Comparison of ENCODE assay signal across 29 cellular contexts in the genomic region with DNA sequence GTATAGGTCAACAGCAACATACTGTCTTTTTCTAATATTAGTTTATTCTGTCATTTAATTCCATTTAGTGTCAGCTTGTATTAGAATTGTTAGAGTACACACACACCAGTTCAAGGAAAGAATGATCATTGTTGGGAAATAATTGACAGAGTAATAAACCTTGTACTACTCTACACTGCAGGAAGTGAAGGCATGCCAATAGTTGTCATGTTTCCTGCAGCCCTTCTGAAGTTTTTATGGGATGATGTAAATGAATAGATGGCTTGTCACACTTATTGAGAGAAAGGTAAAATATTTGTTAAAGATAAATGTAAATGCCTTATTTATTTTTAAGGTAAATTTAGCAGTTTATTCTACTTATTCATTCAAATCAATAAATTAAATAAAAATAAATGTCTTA.
"Had no signal": no experiment of that assay in that cellular context is flagged by ENCODE, and none has a peak within 500 bp of the region (broad histone marks: within the 10 kb centered on the region; RNA-seq: fewer than 3 reads in every experiment).

No MANE protein-coding gene starts in this region.

- H3K9me3 Mint-ChIP-seq: mesothelial cell of epicardium, nephron, neural progenitor cell, type B pancreatic cell had no signal

- H3K27ac Mint-ChIP-seq: dendritic cell treated with granulocyte-macrophage colony-stimulating factor and Interleukin-4, amounts not matched to agents 40 ng/mL and 50 ng/mL, for 4 days; endodermal cell; mesothelial cell of epicardium; naive thymus-derived CD4-positive, alpha-beta T cell; nephron; neural progenitor cell; progenitor cell of endocrine pancreas; stimulated activated effector memory CD8-positive, alpha-beta T cell treated with anti-CD3 and anti-CD28 coated beads, Interleukin-12 subunit alpha, Interleukin-12 subunit beta, amount 100 ng/mL, for 72 hours; type B pancreatic cell had no signal

- H3K9me3 ChIP-seq: colonic mucosa, esophagus muscularis mucosa, gastroesophageal sphincter, heart left ventricle, left lung, right atrium auricular region, testis, tibial artery had no signal

- H3K27me3 ChIP-seq: colonic mucosa, esophagus muscularis mucosa, foreskin keratinocyte, gastroesophageal sphincter, heart left ventricle, left lung, neural progenitor cell, right atrium auricular region, testis, tibial artery had no signal

- H3K4me1 ChIP-seq: colonic mucosa, esophagus muscularis mucosa, foreskin keratinocyte, gastroesophageal sphincter, heart left ventricle, left lung, neural progenitor cell, parathyroid adenoma, right atrium auricular region, testis, tibial artery had no signal

- H3K4me3 Mint-ChIP-seq: dendritic cell treated with granulocyte-macrophage colony-stimulating factor and Interleukin-4, amounts not matched to agents 40 ng/mL and 50 ng/mL, for 4 days; endodermal cell; mesothelial cell of epicardium; naive thymus-derived CD4-positive, alpha-beta T cell; nephron; neural progenitor cell; stimulated activated effector memory CD8-positive, alpha-beta T cell treated with anti-CD3 and anti-CD28 coated beads, Interleukin-12 subunit alpha, Interleukin-12 subunit beta, amount 100 ng/mL, for 72 hours; type B pancreatic cell had no signal

- ATAC-seq: foreskin keratinocyte; gastroesophageal sphincter; heart left ventricle; left lung; naive thymus-derived CD4-positive, alpha-beta T cell; sciatic nerve; stimulated activated effector memory CD8-positive, alpha-beta T cell treated with anti-CD3 and anti-CD28 coated beads, Interleukin-12 subunit alpha, Interleukin-12 subunit beta, amount 100 ng/mL, for 72 hours; stimulated activated naive CD8-positive, alpha-beta T cell treated with anti-CD3 and anti-CD28 coated beads, Interleukin-15, Interleukin-2, amounts not matched to agents 100 U/mL and 50 U/mL, for 24 hours had no signal

- H3K27ac ChIP-seq: colonic mucosa, epithelial cell of prostate, esophagus muscularis mucosa, foreskin keratinocyte, gastroesophageal sphincter, heart left ventricle, left lung, neural progenitor cell, parathyroid adenoma, right atrium auricular region, testis, tibial artery had no signal

- H3K4me3 ChIP-seq: colonic mucosa, esophagus muscularis mucosa, gastroesophageal sphincter, heart left ventricle, left lung, neural progenitor cell, right atrium auricular region, testis, tibial artery had no signal

- H3K36me3 ChIP-seq: colonic mucosa, esophagus muscularis mucosa, gastroesophageal sphincter, heart left ventricle, left lung, neural progenitor cell, right atrium auricular region, tibial artery had no signal

- H3K36me3 Mint-ChIP-seq: mesothelial cell of epicardium; naive thymus-derived CD4-positive, alpha-beta T cell; neural progenitor cell; stimulated activated effector memory CD8-positive, alpha-beta T cell treated with anti-CD3 and anti-CD28 coated beads, Interleukin-12 subunit alpha, Interleukin-12 subunit beta, amount 100 ng/mL, for 72 hours; type B pancreatic cell had no signal

- DNase-seq: colonic mucosa; effector CD8-positive, alpha-beta T cell; endodermal cell; foreskin keratinocyte; heart left ventricle; hippocampal formation; kidney glomerular epithelial cell; mesenchymal stem cell; naive thymus-derived CD4-positive, alpha-beta T cell; stimulated activated CD4-positive, alpha-beta T cell treated with anti-CD3 and anti-CD28 coated beads, Interleukin-2, amount 100 ng/mL, for 24 hours; stimulated activated CD4-positive, alpha-beta T cell treated with anti-CD3 and anti-CD28 coated beads, Interleukin-4, amount 100 ng/mL, for 24 hours; stimulated activated naive CD8-positive, alpha-beta T cell treated with anti-CD3 and anti-CD28 coated beads, Interleukin-15, Interleukin-2, amounts not matched to agents 100 U/mL and 50 U/mL, for 24 hours; substantia nigra; testis; tibial artery had no signal

- H3K4me1 Mint-ChIP-seq: endodermal cell; mesothelial cell of epicardium; naive thymus-derived CD4-positive, alpha-beta T cell; nephron; neural progenitor cell; stimulated activated effector memory CD8-positive, alpha-beta T cell treated with anti-CD3 and anti-CD28 coated beads, Interleukin-12 subunit alpha, Interleukin-12 subunit beta, amount 100 ng/mL, for 72 hours had no signal

- H3K27me3 Mint-ChIP-seq: dendritic cell treated with granulocyte-macrophage colony-stimulating factor and Interleukin-4, amounts not matched to agents 40 ng/mL and 50 ng/mL, for 4 days; naive thymus-derived CD4-positive, alpha-beta T cell; progenitor cell of endocrine pancreas; type B pancreatic cell had no signal
